In the genomic region with DNA sequence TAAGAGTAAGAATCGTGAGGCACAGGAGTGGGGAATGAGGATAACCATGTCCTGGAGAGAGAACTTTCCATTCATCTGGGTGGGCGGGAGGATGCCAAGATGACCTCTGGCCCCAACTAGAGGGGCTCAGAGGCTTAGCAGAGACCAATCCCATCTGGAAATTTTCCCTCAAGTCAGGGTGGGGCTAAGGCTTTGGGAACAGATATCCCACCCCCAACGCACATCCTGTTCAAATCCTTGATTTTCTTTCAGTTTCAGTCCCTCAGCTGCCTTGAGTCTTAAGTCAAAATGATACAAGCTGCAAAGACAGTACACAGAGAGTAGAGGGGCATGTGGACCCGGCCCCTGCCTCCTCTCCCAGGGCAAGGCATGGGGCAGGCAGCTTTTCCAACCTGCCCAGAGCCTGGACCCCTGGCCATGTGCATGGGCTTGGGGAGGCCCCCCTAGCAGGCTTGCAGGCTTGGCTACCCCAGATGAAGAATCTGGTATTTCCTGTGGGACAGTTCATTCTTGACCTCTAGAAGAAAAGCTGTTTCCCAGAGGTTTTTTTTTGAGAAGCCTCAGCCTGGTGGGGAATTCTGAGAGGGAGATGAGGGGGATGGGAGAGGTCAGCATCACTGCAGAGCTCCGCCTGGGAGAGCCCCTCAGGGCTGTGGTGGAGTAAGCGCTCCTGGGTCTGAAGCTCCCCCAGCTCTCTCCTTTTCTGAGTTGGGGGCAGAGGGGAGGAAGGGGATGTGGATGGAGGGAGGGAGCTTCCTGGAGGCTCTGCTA, we compare ENCODE assay signal across 13 cellular contexts.
DNase-seq lines count a peak whose midpoint lies in the region; ATAC-seq and TF ChIP-seq lines count a peak whose summit lies in the region.
"Had no signal": no experiment of that assay in that cellular context is flagged by ENCODE, and none has a peak within 500 bp of the region (broad histone marks: within the 10 kb centered on the region; RNA-seq: fewer than 3 reads in every experiment).

No MANE protein-coding gene starts in this region.

- peak overlapping the region; percentile 90 for H2BK120ac ChIP-seq in trophoblast cell (ENCODE audit: insufficient read depth, low read length, poor library complexity)

- H3K14ac ChIP-seq in trophoblast cell (ENCODE audit: low read length), result peak overlapping the region; percentile 87

- peaks cover 3% of the 10 kb centered on the region for H3K79me2 ChIP-seq in trophoblast cell (ENCODE audit: control insufficient read depth, insufficient read depth, low read length, poor library complexity)

- WGBS in trophoblast cell (ENCODE audit: extremely low coverage, insufficient coverage, insufficient read length), result no CpG with 5 or more reads among the region's 6 CpGs
- 41 to 45% methylated on average over 6 of the region's 6 CpGs for WGBS in aorta, 2 donors

- H3K4me2 ChIP-seq in trophoblast cell (ENCODE audit: low read length), result peak overlapping the region; percentile 46

- peak overlapping the region; percentile 61 for H3K4ac ChIP-seq in trophoblast cell (ENCODE audit: low read depth, low read length)

- DNase-seq in Right ventricle myocardium superior, result no peak
- no peak for DNase-seq in Right ventricle myocardium inferior (ENCODE audit: missing footprints)
- DNase-seq in left ventricle myocardium inferior, result no peak
- no peak for DNase-seq in trophoblast cell
- DNase-seq in aorta, result no peak
- DNase-seq in DMS153 treated with DMSO at 0.1 percent for 48 hours (lab: John Stamatoyannopoulos, UW; ENCODE audit: unreplicated experiment), result no peak
- DNase-seq: activated T-cell treated with anti-CD3 and anti-CD28 coated beads, Interleukin-2, amount 50 U/mL, for 24 hours; anterior cingulate cortex; immature natural killer cell; stimulated activated CD4-positive, alpha-beta T cell treated with anti-CD3 and anti-CD28 coated beads, Interleukin-4, amount 100 ng/mL, for 24 hours had no signal

- H3K4me3 ChIP-seq in left ventricle myocardium inferior, result peak overlapping the region; percentile 24
- no peak overlapping the region for H3K4me3 ChIP-seq in trophoblast cell (ENCODE audit: low read depth, low read length)
- no peak overlapping the region for H3K4me3 ChIP-seq in aorta (ENCODE audit: low read length in 2 of 2)
- H3K4me3 ChIP-seq: SK-N-MC had no signal

- H3K4me1 ChIP-seq in left ventricle myocardium inferior (peaks cover 69% of the 10 kb centered on the region), trophoblast cell (ENCODE audit: control insufficient read depth in 1 of 2, insufficient read depth in 2 of 2, low read length in 2 of 2) (peaks cover 55 to 56% of the 10 kb centered on the region in 2 experiments), aorta (ENCODE audit: control insufficient read depth in 1 of 2, insufficient read depth in 2 of 2, low read length in 2 of 2) (peaks cover 0 to 2% of the 10 kb centered on the region in 2 donors)

- H2AK5ac ChIP-seq in trophoblast cell (ENCODE audit: low read length), result peak overlapping the region; percentile 75

- H3K79me1 ChIP-seq in trophoblast cell (ENCODE audit: low read length), result peaks cover 52% of the 10 kb centered on the region

- H2BK12ac ChIP-seq in trophoblast cell (ENCODE audit: low read length), result peak overlapping the region; percentile 82

- peak overlapping the region; percentile 94 for H4K91ac ChIP-seq in trophoblast cell (ENCODE audit: low read depth, low read length)

- no peak for TF ChIP-seq CTCF in left ventricle myocardium inferior (IDR thresholded peaks at IDR 0.05; ENCODE audit: borderline replicate concordance)

- peak overlapping the region; percentile 85 for H4K8ac ChIP-seq in trophoblast cell (ENCODE audit: low read depth, low read length)

- H2AFZ ChIP-seq in trophoblast cell (ENCODE audit: insufficient read depth, low read length, poor library complexity), result no peak overlapping the region

- no peaks in the 10 kb centered on the region for H3K36me3 ChIP-seq in left ventricle myocardium inferior
- peaks cover 10 to 12% of the 10 kb centered on the region in 2 experiments for H3K36me3 ChIP-seq in trophoblast cell (ENCODE audit: control insufficient read depth in 1 of 2, insufficient read depth in 2 of 2, low read length in 2 of 2)
- no peaks in the 10 kb centered on the region for H3K36me3 ChIP-seq in aorta (ENCODE audit: control insufficient read depth in 1 of 2, insufficient read depth in 2 of 2, low read length in 1 of 2)

- no peak overlapping the region for H3K9ac ChIP-seq in trophoblast cell (ENCODE audit: low read length)

- intact Hi-C loops in Right ventricle myocardium superior (cut with DNase I) (loop anchor here (5.0 kb wide), 1 partner anchor 32 kb away; no protein-coding TSS in a partner anchor), Right ventricle myocardium inferior (cut with DNase I) (no loop called here), left ventricle myocardium inferior (cut with micrococcal nuclease) (no loop called here), aorta (cut with DNase I) (no loop called here)

- H3K27me3 ChIP-seq in left ventricle myocardium inferior (ENCODE audit: low read depth), result no peaks in the 10 kb centered on the region
- H3K27me3 ChIP-seq in trophoblast cell (ENCODE audit: insufficient read depth, low read length), result no peaks in the 10 kb centered on the region
- no peaks in the 10 kb centered on the region for H3K27me3 ChIP-seq in aorta (ENCODE audit: control insufficient read depth in 1 of 2, insufficient read depth in 2 of 2, low read length in 1 of 2)

- peak; percentile 31 for ATAC-seq in Right ventricle myocardium superior (ENCODE audit: poor library complexity)
- ATAC-seq in Right ventricle myocardium inferior, result no peak
- ATAC-seq in aorta (ENCODE audit: low FRiP score), result no peak
- no peak for ATAC-seq in GM18498 (IDR thresholded peaks at IDR 0.05; ENCODE audit: unreplicated experiment)
- ATAC-seq in HG03108 (IDR thresholded peaks at IDR 0.05; ENCODE audit: unreplicated experiment), result no peak

- H4K12ac ChIP-seq in trophoblast cell (ENCODE audit: low read depth, low read length), result no peak overlapping the region

- H3K18ac ChIP-seq in trophoblast cell (ENCODE audit: low read length), result peak overlapping the region; percentile 79

- no peak overlapping the region for H3K23ac ChIP-seq in trophoblast cell (ENCODE audit: low read length)

- H3K27ac ChIP-seq in left ventricle myocardium inferior (replicated peaks) (peak overlapping the region; percentile 83), trophoblast cell (ENCODE audit: low read depth, low read length) (peak overlapping the region; percentile 97), aorta (ENCODE audit: low read depth in 1 of 2, low read length in 2 of 2) (peak overlapping the region; percentile 49 to 77)
- H3K27ac ChIP-seq: SK-N-MC had no signal

- H3K9me3 ChIP-seq in left ventricle myocardium inferior (replicated peaks) (no peaks in the 10 kb centered on the region), trophoblast cell (ENCODE audit: insufficient read depth, low read depth, low read length) (no peaks in the 10 kb centered on the region), aorta (ENCODE audit: control insufficient read depth, low read length) (no peaks in the 10 kb centered on the region)

- H2BK5ac ChIP-seq in trophoblast cell (ENCODE audit: low read depth, low read length, poor library complexity), result peak overlapping the region; percentile 96
